Comparison of ENCODE assay signal across 35 cellular contexts in genomic region chr17:61825448-61826137, GRCh38.
"Had no signal": no experiment of that assay in that cellular context is flagged by ENCODE, and none has a peak within 500 bp of the region (broad histone marks: within the 10 kb centered on the region; RNA-seq: fewer than 3 reads in every experiment).

No MANE protein-coding gene starts in this region.

- DNase-seq: MG63, MM.1S, MV-4-11, NCI-H1048, NCI-H1092, NCI-H1092 treated with DMSO at 0.1 percent for 48 hours, NCI-H1105, NCI-H1105 treated with DMSO at 0.1 percent for 48 hours, NCI-H1417, NCI-H1417 treated with DMSO at 0.1 percent for 48 hours, NCI-H1436, NCI-H1436 treated with DMSO at 0.1 percent for 48 hours, NCI-H146, NCI-H1694, NCI-H1694 treated with DMSO at 0.1 percent for 48 hours, NCI-H187, NCI-H187 treated with DMSO at 0.1 percent for 48 hours, NCI-H1930, NCI-H2029, NCI-H2029 treated with DMSO at 0.1 percent for 48 hours, NCI-H2081, NCI-H2081 treated with DMSO at 0.1 percent for 48 hours, NCI-H2107, NCI-H2171, NCI-H2171 treated with DMSO at 0.1 percent for 48 hours, NCI-H2227 treated with DMSO at 0.1 percent for 48 hours, NCI-H226, NCI-H345, NCI-H446, NCI-H446 treated with DMSO at 0.1 percent for 48 hours, NCI-H510A, NCI-H510A treated with DMSO at 0.1 percent for 48 hours, NCI-H524, NCI-H524 treated with DMSO at 0.1 percent for 48 hours, NCI-H526 had no signal

- H3K4me3 ChIP-seq: MG63 had no signal

- H3K27me3 ChIP-seq: MG63 had no signal
